Comparison of ENCODE assay signal across 23 cellular contexts in genomic region chr7:73496626-73497025, GRCh38.
"Had no signal": no experiment of that assay in that cellular context is flagged by ENCODE, and none has a peak within 500 bp of the region (broad histone marks: within the 10 kb centered on the region; RNA-seq: fewer than 3 reads in every experiment).

No MANE protein-coding gene starts in this region.

- H3K27ac Mint-ChIP-seq: IgD-negative memory B cell had no signal

- FAIRE-seq: RCC 7860 had no signal

- H3K27me3 ChIP-seq: SJSA1 had no signal

- H3K4me3 ChIP-seq: SJSA1, SK-N-MC had no signal

- H3K27ac ChIP-seq: SJSA1, SK-N-MC had no signal

- DNase-seq: KBM-7, MV-4-11, NCI-H1048, NCI-H1105, NCI-H1417, NCI-H1436 treated with DMSO at 0.1 percent for 48 hours, NCI-H1694 treated with DMSO at 0.1 percent for 48 hours, NCI-H1930, NCI-H2081 treated with DMSO at 0.1 percent for 48 hours, NCI-H2171, NCI-H226, NCI-H446, NCI-H510A, NCI-H524 treated with DMSO at 0.1 percent for 48 hours, NCI-H69, NCI-H774, Right ventricle myocardium superior, RPMI8226, SIG-M5 had no signal

- H3K4me1 ChIP-seq: SJSA1 had no signal

- H3K27me3 Mint-ChIP-seq: IgD-negative memory B cell had no signal

- H3K4me3 Mint-ChIP-seq: IgD-negative memory B cell had no signal

- H3K9me3 ChIP-seq: SJSA1 had no signal
